In the genomic region with DNA sequence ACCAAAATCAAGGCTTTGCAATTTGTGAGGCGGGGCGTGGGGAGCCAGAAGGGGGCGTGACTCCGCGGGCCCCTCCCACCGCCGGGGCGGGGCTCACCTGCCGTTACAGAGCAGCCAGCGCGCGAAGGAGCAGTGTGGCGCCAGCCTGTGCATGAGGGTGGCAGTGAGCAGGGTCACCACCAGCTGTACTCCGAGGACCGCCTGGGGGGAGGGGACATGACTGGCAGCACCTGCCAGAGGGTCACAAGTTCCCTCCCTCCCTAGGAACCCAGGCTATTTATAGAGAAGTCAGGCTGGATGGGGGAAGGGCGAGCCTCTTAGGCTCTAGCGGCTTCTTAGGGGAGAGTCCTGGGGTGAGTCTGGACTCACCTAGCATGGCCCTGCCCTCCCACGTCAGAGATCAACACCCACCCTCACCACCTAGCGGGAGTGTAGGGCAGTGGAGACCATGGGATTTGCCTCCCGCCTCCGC, we compare ENCODE assay signal across 8 cellular contexts. TPM values are rescaled to one million over a fixed set of nuclear protein-coding genes. Genes with fewer than 3 reads are reported as not detected.
DNase-seq lines count a peak whose midpoint lies in the region; ATAC-seq and TF ChIP-seq lines count a peak whose summit lies in the region.

No MANE protein-coding gene starts in this region.

- peaks cover 6% of the 10 kb centered on the region for H3K9me3 Mint-ChIP-seq in activated naive CD8-positive, alpha-beta T cell treated with anti-CD3 and anti-CD28 coated beads for 36 hours
- H3K9me3 Mint-ChIP-seq in neural progenitor cell (peaks cover 3% of the 10 kb centered on the region), mesothelial cell of epicardium (peaks cover 7% of the 10 kb centered on the region)

- H3K27me3 Mint-ChIP-seq in activated naive CD8-positive, alpha-beta T cell treated with anti-CD3 and anti-CD28 coated beads for 36 hours = no peaks in the 10 kb centered on the region
- H3K27me3 Mint-ChIP-seq in neural progenitor cell (ENCODE audit: insufficient read depth, low read depth) (peaks cover 9% of the 10 kb centered on the region), mesothelial cell of epicardium (ENCODE audit: low read depth) (no peaks in the 10 kb centered on the region)

- peaks cover 6% of the 10 kb centered on the region for H3K79me2 ChIP-seq in neural progenitor cell (ENCODE audit: low read depth)

- H3K4me1 Mint-ChIP-seq in activated naive CD8-positive, alpha-beta T cell treated with anti-CD3 and anti-CD28 coated beads for 36 hours = peaks cover 27% of the 10 kb centered on the region
- peaks cover 15% of the 10 kb centered on the region for H3K4me1 Mint-ChIP-seq in neural progenitor cell
- H3K4me1 Mint-ChIP-seq in mesothelial cell of epicardium = peaks cover 17% of the 10 kb centered on the region

- H3K27me3 ChIP-seq in neural progenitor cell = peaks cover 8% of the 10 kb centered on the region

- no peak overlapping the region for H3K9ac ChIP-seq in neural progenitor cell

- H3F3A ChIP-seq in neural progenitor cell (ENCODE audit: low read depth) = peaks cover 6% of the 10 kb centered on the region

- H3K36me3 Mint-ChIP-seq in activated naive CD8-positive, alpha-beta T cell treated with anti-CD3 and anti-CD28 coated beads for 36 hours = peaks cover 30% of the 10 kb centered on the region
- H3K36me3 Mint-ChIP-seq in neural progenitor cell (peaks cover 11% of the 10 kb centered on the region), mesothelial cell of epicardium (peaks cover 18% of the 10 kb centered on the region)

- no peak overlapping the region for H2AFZ ChIP-seq in neural progenitor cell (replicated peaks)

- DNase-seq in DMS53 treated with DMSO at 0.1 percent for 48 hours (lab: John Stamatoyannopoulos, UW; ENCODE audit: unreplicated experiment) = peak; percentile 14
- DNase-seq in NCI-H2029 (lab: John Stamatoyannopoulos, UW) = peak; percentile 91
- DNase-seq in activated naive CD8-positive, alpha-beta T cell treated with anti-CD3 and anti-CD28 coated beads for 36 hours = peak; percentile 43
- peak; percentile 55 for DNase-seq in neural progenitor cell (ENCODE audit: low spot score)
- no peak for DNase-seq in mesenteric fat pad (ENCODE audit: low spot score)
- DNase-seq in mesothelial cell of epicardium (ENCODE audit: low spot score in 2 of 2, unreplicated experiment in 2 of 2) = no peak

- peaks cover 6% of the 10 kb centered on the region for H3K4me1 ChIP-seq in neural progenitor cell

- H3K27ac Mint-ChIP-seq in activated naive CD8-positive, alpha-beta T cell treated with anti-CD3 and anti-CD28 coated beads for 36 hours = no peak overlapping the region
- no peak overlapping the region for H3K27ac Mint-ChIP-seq in neural progenitor cell
- H3K27ac Mint-ChIP-seq in mesothelial cell of epicardium = no peak overlapping the region

- TF ChIP-seq CTCF in neural progenitor cell (IDR thresholded peaks at IDR 0.05) (no peak), mesothelial cell of epicardium (IDR thresholded peaks at IDR 0.05; ENCODE audit: unreplicated experiment) (no peak)

- peaks cover 4% of the 10 kb centered on the region for H4K20me1 ChIP-seq in neural progenitor cell (ENCODE audit: low read depth)

- H3K4me3 Mint-ChIP-seq in activated naive CD8-positive, alpha-beta T cell treated with anti-CD3 and anti-CD28 coated beads for 36 hours = no peak overlapping the region
- H3K4me3 Mint-ChIP-seq in neural progenitor cell (no peak overlapping the region), mesothelial cell of epicardium (no peak overlapping the region)

- H3K36me3 ChIP-seq in neural progenitor cell = no peaks in the 10 kb centered on the region

- no peak overlapping the region for H3K27ac ChIP-seq in neural progenitor cell

- ATAC-seq in GM21423 (IDR thresholded peaks at IDR 0.05; ENCODE audit: unreplicated experiment) (no peak), GM21786 (IDR thresholded peaks at IDR 0.05; ENCODE audit: unreplicated experiment) (no peak)

- H3K4me3 ChIP-seq in neural progenitor cell = no peak overlapping the region

- peak overlapping the region; percentile 51 for H3K4me2 ChIP-seq in neural progenitor cell

- no peaks in the 10 kb centered on the region for H3K9me3 ChIP-seq in neural progenitor cell (ENCODE audit: low read depth)

RNA-seq across cellular contexts. Expression of a gene that starts 3.6 kb away (rescaled TPM):
- total RNA-seq in activated naive CD8-positive, alpha-beta T cell treated with anti-CD3 and anti-CD28 coated beads for 36 hours = 10 to 100 TPM; 24.2 to 25.8 TPM
- total RNA-seq in neural progenitor cell (ENCODE audit: low replicate concordance) (13.3 and 38.3 TPM in 2 replicates), mesenteric fat pad (18.0 TPM), mesothelial cell of epicardium (45.5 to 48.4 TPM (median 46.5 TPM) in 3 replicates)

RNA-seq across cellular contexts. Expression of a gene that starts 35.3 kb away (rescaled TPM):
- 1 to 10 TPM; 1.6 to 2.3 TPM for total RNA-seq in activated naive CD8-positive, alpha-beta T cell treated with anti-CD3 and anti-CD28 coated beads for 36 hours
- total RNA-seq in neural progenitor cell (ENCODE audit: low replicate concordance) (0.15 TPM in 1 of 2 replicates, not detected in the other), mesenteric fat pad (2.0 TPM), mesothelial cell of epicardium (1.4 to 2.9 TPM (median 2.8 TPM) in 3 replicates)

RNA-seq across cellular contexts. Expression of a gene that starts 57.2 kb away (rescaled TPM):
- total RNA-seq in activated naive CD8-positive, alpha-beta T cell treated with anti-CD3 and anti-CD28 coated beads for 36 hours = 10 to 100 TPM; 29.8 to 31.1 TPM
- total RNA-seq in neural progenitor cell (ENCODE audit: low replicate concordance) (6.3 and 15.1 TPM in 2 replicates), mesenteric fat pad (30.8 TPM), mesothelial cell of epicardium (26.4 to 28.4 TPM (median 26.7 TPM) in 3 replicates)

RNA-seq across cellular contexts. Expression of a gene that starts 57.3 kb away (rescaled TPM):
- total RNA-seq in activated naive CD8-positive, alpha-beta T cell treated with anti-CD3 and anti-CD28 coated beads for 36 hours = 10 to 100 TPM; 84.6 to 85.4 TPM
- 31.2 and 60.9 TPM in 2 replicates for total RNA-seq in neural progenitor cell (ENCODE audit: low replicate concordance)
- total RNA-seq in mesenteric fat pad = 51.1 TPM
- 90.4 to 93.6 TPM (median 92.0 TPM) in 3 replicates for total RNA-seq in mesothelial cell of epicardium

Comparison
In these comparisons a context has a peak if more than half of its experiments do, and no peak if none do; other contexts are left out.
1. DNase-seq: peak in DMS53 treated with DMSO at 0.1 percent for 48 hours (single experiment), NCI-H2029 (single experiment), activated naive CD8-positive, alpha-beta T cell treated with anti-CD3 and anti-CD28 coated beads for 36 hours (single experiment) and neural progenitor cell (single experiment); none in mesenteric fat pad (single experiment) and mesothelial cell of epicardium (0 of 2).